8 cellular contexts compared by ENCODE assay signal in genomic region chr5:148957591-148958202, GRCh38.
DNase-seq lines count a peak whose midpoint lies in the region; TF ChIP-seq lines count a peak whose summit lies in the region.

No MANE protein-coding gene starts in this region.

- H2BK120ac ChIP-seq in mesendoderm (ENCODE audit: low read depth, low read length): no peak overlapping the region

- TF ChIP-seq EP300 in stomach (IDR thresholded peaks at IDR 0.05): no peak

- no peaks in the 10 kb centered on the region for H3K9me3 ChIP-seq in stomach

- no peak overlapping the region for H3K4me2 ChIP-seq in mesendoderm (ENCODE audit: low read length)

- H3K56ac ChIP-seq in mesendoderm (ENCODE audit: low read length): no peak overlapping the region

- no peak overlapping the region for H3K23ac ChIP-seq in mesendoderm (ENCODE audit: low read length)

- no peak overlapping the region for H3K4me3 ChIP-seq in mesendoderm (ENCODE audit: low read length)
- no peak overlapping the region for H3K4me3 ChIP-seq in stomach

- WGBS in mesendoderm (ENCODE audit: extremely low coverage, insufficient coverage, low lambda C conversion rate): no CpG with 5 or more reads among the region's 3 CpGs
- WGBS in stomach, 5 donors: 10 to 31% (median 23%) methylated on average over 3 of the region's 3 CpGs

- no peaks in the 10 kb centered on the region for H3K79me2 ChIP-seq in mesendoderm (ENCODE audit: control insufficient read depth, insufficient read depth, low read length)

- H3K27ac ChIP-seq in mesendoderm (ENCODE audit: low read depth, low read length) (no peak overlapping the region), stomach (no peak overlapping the region)

- no peak for TF ChIP-seq POLR2A in stomach (IDR thresholded peaks at IDR 0.05)

- no peak overlapping the region for H3K9ac ChIP-seq in mesendoderm (ENCODE audit: low read length)

- no peaks in the 10 kb centered on the region for H3K27me3 ChIP-seq in mesendoderm (ENCODE audit: insufficient read depth, low read length, poor library complexity)
- no peaks in the 10 kb centered on the region for H3K27me3 ChIP-seq in stomach

- H3K36me3 ChIP-seq in mesendoderm (ENCODE audit: control insufficient read depth, insufficient read depth, low read length): no peaks in the 10 kb centered on the region
- no peaks in the 10 kb centered on the region for H3K36me3 ChIP-seq in stomach

- H3K4me1 ChIP-seq in mesendoderm (ENCODE audit: control insufficient read depth, low read depth, low read length): peaks cover 5% of the 10 kb centered on the region
- peaks cover 0 to 16% (median 5%) of the 10 kb centered on the region in 4 donors for H3K4me1 ChIP-seq in stomach

- no peak overlapping the region for H3K18ac ChIP-seq in mesendoderm (ENCODE audit: low read length)

- H2BK5ac ChIP-seq in mesendoderm (ENCODE audit: low read length): no peak overlapping the region

- H4K5ac ChIP-seq in mesendoderm (ENCODE audit: low read length): no peak overlapping the region

- intact Hi-C loops in stomach (cut with DNase I; ENCODE audit: low total_unique reads): no loop called here

- no peak overlapping the region for H2BK15ac ChIP-seq in mesendoderm (replicated peaks; ENCODE audit: low read depth)

- H3K79me1 ChIP-seq in mesendoderm (ENCODE audit: low read length): no peaks in the 10 kb centered on the region

- peak in 4 of 7 experiments; percentile 61 to 74 (median 68) for TF ChIP-seq CTCF in stomach (IDR thresholded peaks at IDR 0.05)

- no peak overlapping the region for H4K8ac ChIP-seq in mesendoderm (ENCODE audit: low read depth, low read length)

- H2AK5ac ChIP-seq in mesendoderm (ENCODE audit: low read length): no peak overlapping the region

- DNase-seq in activated T-cell treated with anti-CD3 and anti-CD28 coated beads for 1 hour (ENCODE audit: low read depth) (peak; percentile 8), activated T-cell treated with anti-CD3 and anti-CD28 coated beads for 4 hours (no peak), HuH-7 (ENCODE audit: low spot score) (peak; percentile 29), T1000 (lab: John Stamatoyannopoulos, UW) (peak; percentile 28), mesendoderm (peak; percentile 72), stomach (peak; percentile 45), ureter (ENCODE audit: low spot score) (no peak)
- peak; percentile 17 for DNase-seq in central memory CD4-positive, alpha-beta T cell

- H3K4ac ChIP-seq in mesendoderm (ENCODE audit: low read depth, low read length): no peak overlapping the region

Comparison
In these comparisons a context has a peak if more than half of its experiments do, and no peak if none do; other contexts are left out.
1. DNase-seq: peak in activated T-cell treated with anti-CD3 and anti-CD28 coated beads for 1 hour (single experiment), HuH-7 (single experiment), T1000 (single experiment), central memory CD4-positive, alpha-beta T cell (single experiment), mesendoderm (single experiment) and stomach (single experiment); none in activated T-cell treated with anti-CD3 and anti-CD28 coated beads for 4 hours (single experiment) and ureter (single experiment).